In the genomic region with DNA sequence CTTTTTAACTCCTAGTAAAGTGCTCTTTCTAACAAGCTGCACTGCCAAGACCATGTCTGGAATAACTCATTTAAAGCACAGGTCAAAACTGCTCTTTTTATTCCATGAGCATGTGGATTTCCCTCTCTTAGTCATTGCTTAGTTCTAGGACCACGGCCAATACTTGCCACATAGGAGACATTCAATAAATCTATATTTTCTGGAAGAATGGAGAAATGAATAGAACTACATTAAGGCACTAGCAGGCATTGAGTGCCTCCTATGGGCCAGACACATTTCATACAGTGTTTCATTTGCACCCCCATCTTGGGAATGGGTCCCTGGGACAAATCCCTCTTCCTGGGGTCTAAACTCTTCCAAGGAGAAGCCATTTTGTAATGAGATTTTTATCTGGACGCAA, we compare ENCODE assay signal across 13 cellular contexts.
A peak's percentile ranks its signal among the peaks of the same experiment; 100 is the strongest.
DNase-seq lines count a peak whose midpoint lies in the region; ATAC-seq and TF ChIP-seq lines count a peak whose summit lies in the region.
"Had no signal": no experiment of that assay in that cellular context is flagged by ENCODE, and none has a peak within 500 bp of the region (broad histone marks: within the 10 kb centered on the region; RNA-seq: fewer than 3 reads in every experiment).

No MANE protein-coding gene starts in this region.

- peak; percentile 39 for TF ChIP-seq CTCF in cardiac muscle cell (IDR thresholded peaks at IDR 0.05; ENCODE audit: low read depth, low read length)
- TF ChIP-seq CTCF in OCI-LY1 (IDR thresholded peaks at IDR 0.05; ENCODE audit: low read length) = peak; percentile 30; the same call in 1 of the 2 replicates
- TF ChIP-seq CTCF in fibroblast of mammary gland (conservative IDR thresholded peaks at IDR 0.05; ENCODE audit: control insufficient read depth, insufficient read depth, low read depth, low read length) = peak; percentile 55
- peak; percentile 30 for TF ChIP-seq CTCF in upper lobe of right lung (IDR thresholded peaks at IDR 0.05)

- ATAC-seq in Right ventricle myocardium inferior (no peak), upper lobe of right lung (peak; percentile 77), HG03442 (IDR thresholded peaks at IDR 0.05; ENCODE audit: unreplicated experiment) (no peak)
- ATAC-seq: activated naive CD8-positive, alpha-beta T cell treated with anti-CD3 and anti-CD28 coated beads, Interleukin-2, amount 50 U/mL, for 24 hours; stimulated activated naive CD8-positive, alpha-beta T cell treated with anti-CD3 and anti-CD28 coated beads, Interleukin-15, amount 100 ng/mL, for 72 hours had no signal

- no peaks in the 10 kb centered on the region for H3K36me3 ChIP-seq in cardiac muscle cell
- no peaks in the 10 kb centered on the region for H3K36me3 ChIP-seq in OCI-LY1 (ENCODE audit: insufficient read depth, low read length)
- H3K36me3 ChIP-seq in upper lobe of right lung = no peaks in the 10 kb centered on the region

- no peak overlapping the region for H3K4me2 ChIP-seq in OCI-LY1 (ENCODE audit: low read length)

- no peaks in the 10 kb centered on the region for H3K9me2 ChIP-seq in OCI-LY1 (ENCODE audit: low read depth, low read length)

- H3K4me3 ChIP-seq in cardiac muscle cell (no peak overlapping the region), OCI-LY1 (ENCODE audit: low read depth, low read length, poor library complexity, severe bottlenecking) (no peak overlapping the region), fibroblast of mammary gland (ENCODE audit: control insufficient read depth, low read depth, low read length) (no peak overlapping the region), upper lobe of right lung (no peak overlapping the region)

- H3K27ac ChIP-seq in cardiac muscle cell (peak overlapping the region; percentile 74), OCI-LY1 (ENCODE audit: low read depth, low read length, poor library complexity, severe bottlenecking) (no peak overlapping the region), upper lobe of right lung (no peak overlapping the region)

- no peaks in the 10 kb centered on the region for H4K20me1 ChIP-seq in OCI-LY1 (ENCODE audit: insufficient read depth, low read length)

- no peak overlapping the region for H2AFZ ChIP-seq in OCI-LY1 (ENCODE audit: low read length)

- DNase-seq in cardiac muscle cell (ENCODE audit: low read depth in 1 of 2, low spot score in 1 of 2) (peak in 1 of 2 donors; percentile 85), Right ventricle myocardium inferior (ENCODE audit: missing footprints) (no peak), fibroblast of mammary gland (ENCODE audit: low read depth) (peak; percentile 96), upper lobe of right lung (no peak), NCI-H2196 treated with DMSO at 0.1 percent for 48 hours (lab: John Stamatoyannopoulos, UW; ENCODE audit: unreplicated experiment) (no peak), DMS79 treated with DMSO at 0.1 percent for 48 hours (lab: John Stamatoyannopoulos, UW) (no peak)
- DNase-seq: activated CD4-positive, alpha-beta T cell treated with anti-CD3 and anti-CD28 coated beads, Interleukin-2, amount 10 ng/mL, durations not matched to agents 24 days and 14 days; activated naive CD8-positive, alpha-beta T cell treated with anti-CD3 and anti-CD28 coated beads, Interleukin-2, amount 50 U/mL, for 24 hours; CD4-positive, alpha-beta T cell; NCI-H526 treated with DMSO at 0.1 percent for 48 hours; stimulated activated naive CD8-positive, alpha-beta T cell treated with anti-CD3 and anti-CD28 coated beads, Interleukin-15, amount 100 ng/mL, for 72 hours had no signal

- no peaks in the 10 kb centered on the region for H3K27me3 ChIP-seq in cardiac muscle cell
- H3K27me3 ChIP-seq in OCI-LY1 (ENCODE audit: insufficient read depth, low read length) = no peaks in the 10 kb centered on the region
- H3K27me3 ChIP-seq in upper lobe of right lung = no peaks in the 10 kb centered on the region

- intact Hi-C loops in Right ventricle myocardium inferior (cut with DNase I) (no loop called here), upper lobe of right lung (cut with DNase I) (no loop called here)

- H3K9ac ChIP-seq in OCI-LY1 (ENCODE audit: low read length) = no peak overlapping the region

- no peaks in the 10 kb centered on the region for H3F3A ChIP-seq in OCI-LY1 (ENCODE audit: insufficient read depth, low read length)

- H3K4me1 ChIP-seq in cardiac muscle cell (ENCODE audit: low read depth) (peaks cover 18% of the 10 kb centered on the region), OCI-LY1 (ENCODE audit: insufficient read depth, low read length, severe bottlenecking) (no peaks in the 10 kb centered on the region), upper lobe of right lung (no peaks in the 10 kb centered on the region)

- H3K79me2 ChIP-seq in OCI-LY1 (ENCODE audit: insufficient read depth, low read length) = no peaks in the 10 kb centered on the region

- H3K9me3 ChIP-seq in cardiac muscle cell (ENCODE audit: low read depth) (no peaks in the 10 kb centered on the region), OCI-LY1 (ENCODE audit: low read length) (no peaks in the 10 kb centered on the region), upper lobe of right lung (no peaks in the 10 kb centered on the region)
